8 cellular contexts compared by ENCODE assay signal in genomic region chr6:116287668-116288282, GRCh38. TPM values are rescaled to one million over a fixed set of nuclear protein-coding genes. Genes with fewer than 3 reads are reported as not detected.
A peak's percentile ranks its signal among the peaks of the same experiment; 100 is the strongest.
DNase-seq lines count a peak whose midpoint lies in the region; ATAC-seq and TF ChIP-seq lines count a peak whose summit lies in the region.

No MANE protein-coding gene starts in this region.

- H3K36me3 ChIP-seq in cardiac muscle cell = no peaks in the 10 kb centered on the region

- H3K27ac ChIP-seq in cardiac muscle cell (no peak overlapping the region), HL-60 (replicated peaks) (no peak overlapping the region), epithelial cell of prostate (peak overlapping the region; percentile 67)

- DNase-seq in cardiac muscle cell (ENCODE audit: low read depth in 1 of 2, low spot score in 1 of 2) = peak; percentile 54 to 70
- no peak for DNase-seq in cardiac septum (ENCODE audit: low spot score)
- DNase-seq in HL-60 (ENCODE audit: low read depth in 1 of 2, low spot score in 1 of 2) = no peak
- peak; percentile 15 for DNase-seq in RPMI8226
- no peak for DNase-seq in epithelial cell of prostate (ENCODE audit: low read depth, low spot score)
- no peak for DNase-seq in natural killer cell treated with Interleukin-12 subunit alpha and Interleukin-12 subunit beta and Interleukin-15 and Interleukin-18, amount 100 ng/mL, for 72 hours (ENCODE audit: low spot score)
- no peak for DNase-seq in stimulated activated CD4-positive, alpha-beta T cell treated with anti-CD3 and anti-CD28 coated beads, Interleukin-2, amount 100 ng/mL, for 24 hours

- no peaks in the 10 kb centered on the region for H3K4me1 ChIP-seq in cardiac muscle cell (ENCODE audit: low read depth)

- intact Hi-C loops in cardiac septum (cut with DNase I) = loop anchor here (2.0 to 10.0 kb wide), 2 partner anchors 157 to 245 kb away; no protein-coding TSS in a partner anchor

- H3K27me3 Mint-ChIP-seq in natural killer cell treated with Interleukin-12 subunit alpha and Interleukin-12 subunit beta and Interleukin-15 and Interleukin-18, amount 100 ng/mL, for 72 hours = no peaks in the 10 kb centered on the region

- peak overlapping the region; percentile 39 for H3K4me3 Mint-ChIP-seq in natural killer cell treated with Interleukin-12 subunit alpha and Interleukin-12 subunit beta and Interleukin-15 and Interleukin-18, amount 100 ng/mL, for 72 hours

- H3K4me3 ChIP-seq in cardiac muscle cell (no peak overlapping the region), HL-60 (replicated peaks; ENCODE audit: insufficient read depth, low read length) (no peak overlapping the region)

- peak; percentile 52 to 76 for ATAC-seq in natural killer cell treated with Interleukin-12 subunit alpha and Interleukin-12 subunit beta and Interleukin-15 and Interleukin-18, amount 100 ng/mL, for 72 hours
- no peak for ATAC-seq in GM19324 (IDR thresholded peaks at IDR 0.05; ENCODE audit: low FRiP score, unreplicated experiment)

- H3K9me3 ChIP-seq in cardiac muscle cell (ENCODE audit: low read depth) = no peaks in the 10 kb centered on the region

- H3K27ac Mint-ChIP-seq in natural killer cell treated with Interleukin-12 subunit alpha and Interleukin-12 subunit beta and Interleukin-15 and Interleukin-18, amount 100 ng/mL, for 72 hours = peak overlapping the region; percentile 31 to 38

- no peaks in the 10 kb centered on the region for H3K9me3 Mint-ChIP-seq in natural killer cell treated with Interleukin-12 subunit alpha and Interleukin-12 subunit beta and Interleukin-15 and Interleukin-18, amount 100 ng/mL, for 72 hours

- H3K27me3 ChIP-seq in cardiac muscle cell = no peaks in the 10 kb centered on the region
- no peaks in the 10 kb centered on the region for H3K27me3 ChIP-seq in HL-60 (ENCODE audit: insufficient read depth, poor library complexity, severe bottlenecking)

- no peaks in the 10 kb centered on the region for H3K36me3 Mint-ChIP-seq in natural killer cell treated with Interleukin-12 subunit alpha and Interleukin-12 subunit beta and Interleukin-15 and Interleukin-18, amount 100 ng/mL, for 72 hours

- TF ChIP-seq CTCF in cardiac muscle cell (IDR thresholded peaks at IDR 0.05; ENCODE audit: low read depth, low read length) (peak; percentile 82), HL-60 (IDR thresholded peaks at IDR 0.05; ENCODE audit: insufficient read depth, low read length) (peak; percentile 79)

- H3K4me1 Mint-ChIP-seq in natural killer cell treated with Interleukin-12 subunit alpha and Interleukin-12 subunit beta and Interleukin-15 and Interleukin-18, amount 100 ng/mL, for 72 hours (ENCODE audit: low read depth in 2 of 2) = no peaks in the 10 kb centered on the region

RNA-seq across cellular contexts. Expression of gene TSPYL1, which starts 8.0 kb away (rescaled TPM):
- total RNA-seq in cardiac muscle cell (59.9 and 65.2 TPM in 2 replicates), cardiac septum (125 TPM)
- 40.8 and 52.3 TPM in 2 replicates for polyA plus RNA-seq in cardiac muscle cell
- 10 to 100 TPM; 40.4 to 50.9 TPM for total RNA-seq in natural killer cell treated with Interleukin-12 subunit alpha and Interleukin-12 subunit beta and Interleukin-15 and Interleukin-18, amount 100 ng/mL, for 72 hours

RNA-seq across cellular contexts. Expression of gene TSPYL4, which starts 33.9 kb away (rescaled TPM):
- total RNA-seq in cardiac muscle cell (43.1 and 54.1 TPM in 2 replicates), cardiac septum (29.7 TPM)
- polyA plus RNA-seq in cardiac muscle cell = 38.2 and 43.4 TPM in 2 replicates
- 10 to 100 TPM; 14.3 to 16.6 TPM for total RNA-seq in natural killer cell treated with Interleukin-12 subunit alpha and Interleukin-12 subunit beta and Interleukin-15 and Interleukin-18, amount 100 ng/mL, for 72 hours

Comparison
In these comparisons a context has a peak if more than half of its experiments do, and no peak if none do; other contexts are left out.
1. DNase-seq: peak in cardiac muscle cell (2 of 2) and RPMI8226 (single experiment); none in cardiac septum (single experiment), HL-60 (0 of 2), epithelial cell of prostate (single experiment), natural killer cell treated with Interleukin-12 subunit alpha and Interleukin-12 subunit beta and Interleukin-15 and Interleukin-18, amount 100 ng/mL, for 72 hours (single experiment) and stimulated activated CD4-positive, alpha-beta T cell treated with anti-CD3 and anti-CD28 coated beads, Interleukin-2, amount 100 ng/mL, for 24 hours (0 of 2).